Comparison of ENCODE assay signal across 15 cellular contexts in the genomic region with DNA sequence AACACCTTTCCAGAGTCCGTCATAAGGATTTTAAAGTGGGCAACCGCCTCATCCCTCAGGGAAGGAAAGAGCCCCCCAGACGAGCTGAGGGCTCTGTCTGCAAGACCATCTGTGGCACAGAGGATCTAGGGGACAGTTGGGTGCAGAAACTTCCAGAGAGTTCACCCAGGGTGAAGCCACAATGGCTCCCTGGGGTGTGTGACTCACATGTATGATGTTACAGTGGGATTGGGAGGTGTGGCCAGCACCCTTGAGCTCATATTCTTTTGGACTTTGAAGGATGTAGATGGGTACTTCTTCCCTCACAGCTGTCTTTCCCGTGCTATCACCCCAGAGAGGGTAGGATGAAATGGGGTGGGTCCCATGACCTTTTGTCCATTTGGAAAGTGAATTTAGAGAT.
DNase-seq lines count a peak whose midpoint lies in the region; ATAC-seq, FAIRE-seq and TF ChIP-seq lines count a peak whose summit lies in the region.
"Had no signal": no experiment of that assay in that cellular context is flagged by ENCODE, and none has a peak within 500 bp of the region (broad histone marks: within the 10 kb centered on the region; RNA-seq: fewer than 3 reads in every experiment).

No MANE protein-coding gene starts in this region.

- ATAC-seq in A549 (peak; percentile 67 to 70; a peak in 5 of 6 replicates), foreskin keratinocyte (peak; percentile 61), GM21529 (IDR thresholded peaks at IDR 0.05; ENCODE audit: unreplicated experiment) (no peak)
- no peak for ATAC-seq in stimulated activated effector memory CD8-positive, alpha-beta T cell treated with anti-CD3 and anti-CD28 coated beads, Interleukin-12 subunit alpha, Interleukin-12 subunit beta, amount 100 ng/mL, for 72 hours
- ATAC-seq: activated CD8-positive, alpha-beta memory T cell treated with anti-CD3 and anti-CD28 coated beads, Interleukin-2, amount 10 ng/mL, durations not matched to agents 7 days and 5 days; naive thymus-derived CD4-positive, alpha-beta T cell had no signal

- no peak overlapping the region for H3K27ac Mint-ChIP-seq in stimulated activated effector memory CD8-positive, alpha-beta T cell treated with anti-CD3 and anti-CD28 coated beads, Interleukin-12 subunit alpha, Interleukin-12 subunit beta, amount 100 ng/mL, for 72 hours
- H3K27ac Mint-ChIP-seq: activated CD8-positive, alpha-beta memory T cell treated with anti-CD3 and anti-CD28 coated beads, Interleukin-2, amount 10 ng/mL, durations not matched to agents 7 days and 5 days; activated naive CD8-positive, alpha-beta T cell treated with anti-CD3 and anti-CD28 coated beads for 36 hours; naive thymus-derived CD4-positive, alpha-beta T cell had no signal

- intact Hi-C loops in left ventricle myocardium inferior (cut with micrococcal nuclease) (no loop called here), esophagus muscularis mucosa (cut with DNase I) (no loop called here)

- H3K4me1 ChIP-seq in A549, result peaks cover 15% of the 10 kb centered on the region
- peaks cover 12% of the 10 kb centered on the region for H3K4me1 ChIP-seq in HEK293 (ENCODE audit: control insufficient read depth, insufficient read depth, low read length)
- H3K4me1 ChIP-seq in foreskin keratinocyte, result no peaks in the 10 kb centered on the region
- H3K4me1 ChIP-seq in left ventricle myocardium inferior, result peaks cover 31% of the 10 kb centered on the region
- H3K4me1 ChIP-seq in esophagus muscularis mucosa, result peaks cover 16 to 43% (median 37%) of the 10 kb centered on the region in 4 donors

- TF ChIP-seq RAD21 in A549 (conservative IDR thresholded peaks at IDR 0.05 in 1 of 2, IDR thresholded peaks at IDR 0.05 in 1 of 2), result no peak

- H3K4me1 Mint-ChIP-seq in stimulated activated effector memory CD8-positive, alpha-beta T cell treated with anti-CD3 and anti-CD28 coated beads, Interleukin-12 subunit alpha, Interleukin-12 subunit beta, amount 100 ng/mL, for 72 hours, result peaks cover 26% of the 10 kb centered on the region

- H3K27ac ChIP-seq in A549, result peak overlapping the region in 1 of 2 experiments; percentile 72; a peak in 3 of 6 replicates
- peak overlapping the region; percentile 22; the same call in 1 of the 2 replicates for H3K27ac ChIP-seq in HEK293 (ENCODE audit: extremely low read depth, low read depth, low read length)
- no peak overlapping the region for H3K27ac ChIP-seq in foreskin keratinocyte
- no peak overlapping the region for H3K27ac ChIP-seq in left ventricle myocardium inferior (replicated peaks)
- H3K27ac ChIP-seq in esophagus muscularis mucosa (replicated peaks in 1 of 4), result peak overlapping the region in 1 of 4 donors; percentile 77

- TF ChIP-seq POLR2A in A549 (IDR thresholded peaks at IDR 0.05; ENCODE audit: low read length) (no peak), esophagus muscularis mucosa (IDR thresholded peaks at IDR 0.05; ENCODE audit: low read depth) (no peak)

- WGBS in A549 (ENCODE audit: missing lambda C conversion rate), result 67% methylated on average over 4 of the region's 4 CpGs
- WGBS in esophagus muscularis mucosa, result 87% methylated on average over 4 of the region's 4 CpGs

- FAIRE-seq in A549 (lab: Jason Lieb, UNC), result no peak
- FAIRE-seq: small intestine had no signal

- H3K36me3 Mint-ChIP-seq in stimulated activated effector memory CD8-positive, alpha-beta T cell treated with anti-CD3 and anti-CD28 coated beads, Interleukin-12 subunit alpha, Interleukin-12 subunit beta, amount 100 ng/mL, for 72 hours, result no peaks in the 10 kb centered on the region
- H3K36me3 Mint-ChIP-seq: activated CD8-positive, alpha-beta memory T cell treated with anti-CD3 and anti-CD28 coated beads, Interleukin-2, amount 10 ng/mL, durations not matched to agents 7 days and 5 days; activated naive CD8-positive, alpha-beta T cell treated with anti-CD3 and anti-CD28 coated beads for 36 hours; naive thymus-derived CD4-positive, alpha-beta T cell had no signal

- H3K4me3 ChIP-seq in A549 (no peak overlapping the region), HEK293 (ENCODE audit: low read depth, low read length) (no peak overlapping the region), left ventricle myocardium inferior (no peak overlapping the region), esophagus muscularis mucosa (no peak overlapping the region)

- no peak for TF ChIP-seq EP300 in A549 (IDR thresholded peaks at IDR 0.05)
- no peak for TF ChIP-seq EP300 in esophagus muscularis mucosa (IDR thresholded peaks at IDR 0.05)

- H3K9me3 ChIP-seq in A549, result no peaks in the 10 kb centered on the region
- H3K9me3 ChIP-seq in HEK293 (ENCODE audit: control insufficient read depth, insufficient read depth, low read depth, low read length), result no peaks in the 10 kb centered on the region
- no peaks in the 10 kb centered on the region for H3K9me3 ChIP-seq in left ventricle myocardium inferior (replicated peaks)
- H3K9me3 ChIP-seq in esophagus muscularis mucosa, result no peaks in the 10 kb centered on the region

- H3K4me3 Mint-ChIP-seq in stimulated activated effector memory CD8-positive, alpha-beta T cell treated with anti-CD3 and anti-CD28 coated beads, Interleukin-12 subunit alpha, Interleukin-12 subunit beta, amount 100 ng/mL, for 72 hours, result no peak overlapping the region
- H3K4me3 Mint-ChIP-seq: activated CD8-positive, alpha-beta memory T cell treated with anti-CD3 and anti-CD28 coated beads, Interleukin-2, amount 10 ng/mL, durations not matched to agents 7 days and 5 days; activated naive CD8-positive, alpha-beta T cell treated with anti-CD3 and anti-CD28 coated beads for 36 hours; naive thymus-derived CD4-positive, alpha-beta T cell had no signal

- CTCF ChIA-PET in A549 (lab: Yijun Ruan, JAX), result interaction anchor here (1.2 to 2.4 kb wide), 5 partner anchors 17 to 253 kb away, joined by 3 to 6 read pairs (median 4); no protein-coding TSS in a partner anchor
- CTCF ChIA-PET in HEK293 (lab: Yijun Ruan, JAX), result interaction anchor here (0.5 to 2.1 kb wide), 8 partner anchors 11 to 251 kb away, joined by 3 to 6 read pairs (median 3); no protein-coding TSS in a partner anchor

- H3K36me3 ChIP-seq in HEK293 (ENCODE audit: control insufficient read depth in 2 of 2, insufficient read depth in 1 of 2, low read length in 2 of 2) (no peaks in the 10 kb centered on the region), left ventricle myocardium inferior (no peaks in the 10 kb centered on the region), esophagus muscularis mucosa (no peaks in the 10 kb centered on the region)

- H3K9me3 Mint-ChIP-seq in stimulated activated effector memory CD8-positive, alpha-beta T cell treated with anti-CD3 and anti-CD28 coated beads, Interleukin-12 subunit alpha, Interleukin-12 subunit beta, amount 100 ng/mL, for 72 hours, result no peaks in the 10 kb centered on the region
- H3K9me3 Mint-ChIP-seq: activated naive CD8-positive, alpha-beta T cell treated with anti-CD3 and anti-CD28 coated beads for 36 hours; naive thymus-derived CD4-positive, alpha-beta T cell had no signal

- DNase-seq in A549 (ENCODE audit: low read depth in 1 of 2, low spot score in 1 of 2) (peak in 1 of 2 experiments; percentile 22), SW480 (ENCODE audit: low spot score) (peak; percentile 71), foreskin keratinocyte (peak; percentile 15 to 36), left ventricle myocardium inferior (no peak), esophagus muscularis mucosa (ENCODE audit: extremely low spot score) (no peak)
- no peak for DNase-seq in stimulated activated effector memory CD8-positive, alpha-beta T cell treated with anti-CD3 and anti-CD28 coated beads, Interleukin-12 subunit alpha, Interleukin-12 subunit beta, amount 100 ng/mL, for 72 hours (ENCODE audit: low spot score in 2 of 2)
- DNase-seq: activated CD8-positive, alpha-beta memory T cell treated with anti-CD3 and anti-CD28 coated beads, Interleukin-2, amount 10 ng/mL, durations not matched to agents 7 days and 5 days; activated naive CD8-positive, alpha-beta T cell treated with anti-CD3 and anti-CD28 coated beads for 36 hours; effector CD8-positive, alpha-beta T cell; naive thymus-derived CD4-positive, alpha-beta T cell; NK-92 treated with Interleukin-12 subunit alpha and Interleukin-12 subunit beta, amount 100 ng/mL, for 24 hours; small intestine; T-helper 9 cell had no signal

- POLR2A ChIA-PET in A549 (lab: Yijun Ruan, JAX) (no interaction called here), HEK293 (lab: Yijun Ruan, JAX) (interaction anchor here (0.6 to 1.7 kb wide), 3 partner anchors 12 to 796 kb away, joined by 3 to 6 read pairs (median 3); no protein-coding TSS in a partner anchor)

- peak overlapping the region; percentile 41; the same call in 1 of the 3 replicates for H3K4me2 ChIP-seq in A549

- peaks cover 52% of the 10 kb centered on the region for H3K27me3 ChIP-seq in foreskin keratinocyte
- peaks cover 36% of the 10 kb centered on the region for H3K27me3 ChIP-seq in left ventricle myocardium inferior (ENCODE audit: low read depth)
- no peaks in the 10 kb centered on the region for H3K27me3 ChIP-seq in esophagus muscularis mucosa

- TF ChIP-seq CTCF in A549 (IDR thresholded peaks at IDR 0.05) (no peak), HEK293 (tag by site-specific recombination; IDR thresholded peaks at IDR 0.05) (no peak), foreskin keratinocyte (conservative IDR thresholded peaks at IDR 0.05) (no peak), left ventricle myocardium inferior (IDR thresholded peaks at IDR 0.05; ENCODE audit: borderline replicate concordance) (no peak), esophagus muscularis mucosa (IDR thresholded peaks at IDR 0.05) (no peak)

TF ChIP-seq in A549, 52 proteins besides CTCF, POLR2A, EP300 and RAD21:
- TF ChIP-seq FOSL2 (IDR thresholded peaks at IDR 0.05), result no peak
- peak; percentile 29; the same call in 1 of the 2 replicates for TF ChIP-seq FOSL2 (CRISPR knock-in tag; IDR thresholded peaks at IDR 0.05)
- no peak for TF ChIP-seq EHMT2 (IDR thresholded peaks at IDR 0.05; ENCODE audit: low read depth)

Comparison
In these comparisons a context has a peak if more than half of its experiments do, and no peak if none do; other contexts are left out.
1. ATAC-seq: peak in A549 (2 of 2) and foreskin keratinocyte (single experiment); none in stimulated activated effector memory CD8-positive, alpha-beta T cell treated with anti-CD3 and anti-CD28 coated beads, Interleukin-12 subunit alpha, Interleukin-12 subunit beta, amount 100 ng/mL, for 72 hours (single experiment) and GM21529 (single experiment).
2. DNase-seq: peak in SW480 (single experiment) and foreskin keratinocyte (2 of 2); none in stimulated activated effector memory CD8-positive, alpha-beta T cell treated with anti-CD3 and anti-CD28 coated beads, Interleukin-12 subunit alpha, Interleukin-12 subunit beta, amount 100 ng/mL, for 72 hours (0 of 2), left ventricle myocardium inferior (single experiment) and esophagus muscularis mucosa (single experiment).